ENCODE assay signal across 8 cellular contexts in genomic region chr2:174248998-174249592, GRCh38. TPM values are rescaled to one million over a fixed set of nuclear protein-coding genes. Genes with fewer than 3 reads are reported as not detected.
DNase-seq lines count a peak whose midpoint lies in the region; ATAC-seq and TF ChIP-seq lines count a peak whose summit lies in the region.

No MANE protein-coding gene starts in this region.

- H2AK5ac ChIP-seq in H9 (ENCODE audit: insufficient read length, low read length) = no peak overlapping the region

- H3K79me1 ChIP-seq in H9 (ENCODE audit: insufficient read depth, low read depth, low read length, poor library complexity, severe bottlenecking) = no peaks in the 10 kb centered on the region

- no CpG with 5 or more reads among the region's 16 CpGs for WGBS in H9 (ENCODE audit: extremely low coverage, insufficient read length, low lambda C conversion rate)

- DNase-seq in H9 (no peak), foreskin keratinocyte (no peak), NCI-H2196 treated with DMSO at 0.1 percent for 48 hours (lab: John Stamatoyannopoulos, UW; ENCODE audit: unreplicated experiment) (no peak), GM19238 (ENCODE audit: insufficient read length, low spot score) (no peak), NCI-H2029 (lab: John Stamatoyannopoulos, UW) (no peak), G401 (ENCODE audit: low spot score) (no peak)

- H2BK12ac ChIP-seq in H9 (ENCODE audit: insufficient read length, low read depth, low read length) = no peak overlapping the region

- no peak overlapping the region for H2BK20ac ChIP-seq in H9 (ENCODE audit: low read depth, low read length, poor library complexity, severe bottlenecking)

- peak overlapping the region; percentile 56 for H3K4me2 ChIP-seq in H9 (ENCODE audit: insufficient read depth, insufficient read length, low read length)
- peak overlapping the region; percentile 88 for H3K4me2 ChIP-seq in skeletal muscle satellite cell (ENCODE audit: low read length)

- no peak overlapping the region for H4K8ac ChIP-seq in H9 (replicated peaks; ENCODE audit: insufficient read length, low read depth, low read length)

- H4K20me1 ChIP-seq in H9 (ENCODE audit: control insufficient read depth, insufficient read depth, insufficient read length) = no peaks in the 10 kb centered on the region

- H3K23me2 ChIP-seq in H9 (ENCODE audit: insufficient read length, low read depth, low read length, poor library complexity, severe bottlenecking) = peaks cover 8% of the 10 kb centered on the region

- no peak overlapping the region for H2BK5ac ChIP-seq in H9 (ENCODE audit: insufficient read length, low read length)

- H3K9me3 ChIP-seq in H9 (ENCODE audit: control insufficient read depth, low read depth, low read length) = no peaks in the 10 kb centered on the region
- H3K9me3 ChIP-seq in skeletal muscle satellite cell (replicated peaks; ENCODE audit: low read length) = no peaks in the 10 kb centered on the region

- TF ChIP-seq CTCF in H9 (conservative IDR thresholded peaks at IDR 0.05) (no peak), VCaP (conservative IDR thresholded peaks at IDR 0.05) (no peak), foreskin keratinocyte (conservative IDR thresholded peaks at IDR 0.05) (no peak)

- peaks cover 9% of the 10 kb centered on the region for H3K36me3 ChIP-seq in skeletal muscle satellite cell (ENCODE audit: insufficient read depth, low read length)

- H3K36me3 Mint-ChIP-seq in H9 (ENCODE audit: insufficient read depth in 1 of 3, low read depth in 3 of 3) = peaks cover 7 to 16% (median 16%) of the 10 kb centered on the region in 3 experiments; a peak in 6 of 7 replicates

- H3K4ac ChIP-seq in H9 (ENCODE audit: low read depth, low read length) = no peak overlapping the region

- H3K23ac ChIP-seq in H9 (ENCODE audit: insufficient read length, low read depth, low read length) = no peak overlapping the region

- H3K9ac ChIP-seq in H9 (ENCODE audit: extremely low read depth, insufficient read length, low read length) (no peak overlapping the region), skeletal muscle satellite cell (ENCODE audit: low read depth, low read length) (peak overlapping the region; percentile 88)

- H3K14ac ChIP-seq in H9 (ENCODE audit: insufficient read depth, low read length) = peak overlapping the region; percentile 89

- H2BK15ac ChIP-seq in H9 (ENCODE audit: low read depth, low read length) = no peak overlapping the region

- H3K4me1 Mint-ChIP-seq in H9 = peaks cover 17 to 20% of the 10 kb centered on the region in 2 experiments

- in situ Hi-C loops in G401 (cut with HindIII; ENCODE audit: low sequenced_read_pairs) = no loop called here

- no peaks in the 10 kb centered on the region for H3K4me1 ChIP-seq in H9 (ENCODE audit: insufficient read depth, low read length)
- peaks cover 22% of the 10 kb centered on the region for H3K4me1 ChIP-seq in foreskin keratinocyte
- peaks cover 18% of the 10 kb centered on the region for H3K4me1 ChIP-seq in skeletal muscle satellite cell (ENCODE audit: control insufficient read depth, insufficient read depth, low read length)

- H3K18ac ChIP-seq in H9 (ENCODE audit: insufficient read length, low read depth, low read length) = peak overlapping the region; percentile 69

- no peak overlapping the region for H3T11ph ChIP-seq in H9 (ENCODE audit: low read length)

- peaks cover 16% of the 10 kb centered on the region for H3K27me3 Mint-ChIP-seq in H9 (ENCODE audit: low read depth)

- peaks cover 3% of the 10 kb centered on the region; the same call in 1 of the 2 replicates for H3K79me2 ChIP-seq in H9 (ENCODE audit: insufficient read depth, low read length)

- H4K5ac ChIP-seq in H9 (ENCODE audit: insufficient read length, low read depth, low read length) = no peak overlapping the region

- H3K27ac ChIP-seq in H9 (ENCODE audit: insufficient read length, low read depth, low read length) = no peak overlapping the region
- H3K27ac ChIP-seq in VCaP = peak overlapping the region; percentile 90
- peak overlapping the region; percentile 66 for H3K27ac ChIP-seq in foreskin keratinocyte

- H3K56ac ChIP-seq in H9 (ENCODE audit: insufficient read length, low read depth, low read length) = no peak overlapping the region

- ATAC-seq in foreskin keratinocyte = no peak

- peak overlapping the region; percentile 69 to 78 for H3K4me3 Mint-ChIP-seq in H9

- peak overlapping the region in 2 of 3 experiments; percentile 86 to 96; a peak in 3 of 7 replicates for H3K27ac Mint-ChIP-seq in H9

- no peak overlapping the region for H2BK120ac ChIP-seq in H9 (ENCODE audit: low read depth, low read length, poor library complexity, severe bottlenecking)

- no peaks in the 10 kb centered on the region; a peak in 2 of 5 replicates for H3K9me3 Mint-ChIP-seq in H9

- H3K27me3 ChIP-seq in H9 (ENCODE audit: insufficient read depth, low read length) (no peaks in the 10 kb centered on the region), foreskin keratinocyte (no peaks in the 10 kb centered on the region), skeletal muscle satellite cell (ENCODE audit: control insufficient read depth, insufficient read depth, low read length) (no peaks in the 10 kb centered on the region)

- H3K4me3 ChIP-seq in skeletal muscle satellite cell (ENCODE audit: low read length) = peak overlapping the region; percentile 92

- H2AFZ ChIP-seq in H9 (ENCODE audit: low read length) = no peak overlapping the region

- no peak overlapping the region for H4K91ac ChIP-seq in H9 (ENCODE audit: insufficient read length, low read depth, low read length)

RNA-seq across cellular contexts. Expression of gene OLA1, which starts 0.8 kb away (rescaled TPM):
- 133 and 134 TPM in 2 replicates for total RNA-seq in H9 (2021)
- 145 and 161 TPM in 2 replicates for total RNA-seq in foreskin keratinocyte
- polyA plus RNA-seq in foreskin keratinocyte = 107 and 131 TPM in 2 replicates
- 93.3 and 129 TPM in 2 replicates for total RNA-seq in skeletal muscle satellite cell (2012; rRNA removed)
- total RNA-seq in G401 (2014; rRNA removed; shearing (Covaris generic)) = 149 and 250 TPM in 2 replicates
